In genomic region chr5:107640568-107640967, GRCh38 we compare ENCODE assay signal across 35 cellular contexts. TPM values are rescaled to one million over a fixed set of nuclear protein-coding genes. Genes with fewer than 3 reads are reported as not detected.
DNase-seq lines count a peak whose midpoint lies in the region; ATAC-seq, FAIRE-seq and TF ChIP-seq lines count a peak whose summit lies in the region.
"Had no signal": no experiment of that assay in that cellular context is flagged by ENCODE, and none has a peak within 500 bp of the region (broad histone marks: within the 10 kb centered on the region; RNA-seq: fewer than 3 reads in every experiment).

No MANE protein-coding gene starts in this region.

- no TSS peak for BruUV-seq in Calu3 (replicated peaks; lab: Mats Ljungman, UMichigan)

- CTCF ChIA-PET in Calu3 (lab: Charles Lee) = no interaction called here

- ATAC-seq in HG02938 (IDR thresholded peaks at IDR 0.05; ENCODE audit: unreplicated experiment) (no peak), GM21737 (IDR thresholded peaks at IDR 0.05; ENCODE audit: unreplicated experiment) (no peak)
- ATAC-seq: mucosa of descending colon; natural killer cell; Panc1; stimulated activated effector memory CD8-positive, alpha-beta T cell treated with anti-CD3 and anti-CD28 coated beads, Interleukin-12 subunit alpha, Interleukin-12 subunit beta, amount 100 ng/mL, for 72 hours had no signal

- H3K9ac ChIP-seq in endocrine pancreas (ENCODE audit: control insufficient read depth, insufficient read depth, low read length) = no peak overlapping the region
- no peak overlapping the region for H3K9ac ChIP-seq in kidney (ENCODE audit: low read length in 2 of 2)
- H3K9ac ChIP-seq: BLaER1 had no signal

- H3K27me3 Mint-ChIP-seq in Calu3 (ENCODE audit: unreplicated experiment) = no peaks in the 10 kb centered on the region

- H3K4me3 ChIP-seq in endocrine pancreas (ENCODE audit: control insufficient read depth, insufficient read depth, low read length) (peak overlapping the region; percentile 19), kidney (ENCODE audit: low read length in 2 of 2) (no peak overlapping the region)
- H3K4me3 ChIP-seq: BLaER1, esophagus muscularis mucosa, heart right ventricle, mucosa of descending colon, tibial nerve had no signal

- no peaks in the 10 kb centered on the region for H3K36me3 ChIP-seq in endocrine pancreas (ENCODE audit: control insufficient read depth, insufficient read depth, low read length)
- no peaks in the 10 kb centered on the region for H3K36me3 ChIP-seq in kidney (ENCODE audit: control insufficient read depth in 1 of 2, insufficient read depth in 2 of 2, low read length in 2 of 2)
- H3K36me3 ChIP-seq: BLaER1, esophagus muscularis mucosa, heart right ventricle, tibial nerve had no signal

- no peak for FAIRE-seq in kidney (lab: Jason Lieb, UNC)
- FAIRE-seq: endometrium had no signal

- peak overlapping the region; percentile 28 for H3K27ac ChIP-seq in C4-2B
- H3K27ac ChIP-seq in kidney (ENCODE audit: low read depth in 2 of 2, low read length in 2 of 2) = no peak overlapping the region
- H3K27ac ChIP-seq: BLaER1, esophagus muscularis mucosa, tibial nerve had no signal

- H3K4me1 Mint-ChIP-seq in Calu3 (ENCODE audit: low read depth, unreplicated experiment) = peaks cover 30% of the 10 kb centered on the region
- H3K4me1 Mint-ChIP-seq: activated naive CD4-positive, alpha-beta T cell treated with anti-CD3 and anti-CD28 coated beads, Interleukin-2, amount 50 U/mL, for 24 hours; natural killer cell; stimulated activated effector memory CD8-positive, alpha-beta T cell treated with anti-CD3 and anti-CD28 coated beads, Interleukin-12 subunit alpha, Interleukin-12 subunit beta, amount 100 ng/mL, for 72 hours had no signal

- no peak overlapping the region for H3K4me3 Mint-ChIP-seq in Calu3 (ENCODE audit: low read depth, unreplicated experiment)
- H3K4me3 Mint-ChIP-seq: activated naive CD4-positive, alpha-beta T cell treated with anti-CD3 and anti-CD28 coated beads, Interleukin-2, amount 50 U/mL, for 24 hours; brain; natural killer cell; stimulated activated effector memory CD8-positive, alpha-beta T cell treated with anti-CD3 and anti-CD28 coated beads, Interleukin-12 subunit alpha, Interleukin-12 subunit beta, amount 100 ng/mL, for 72 hours had no signal

- H3K9me3 Mint-ChIP-seq in Calu3 (ENCODE audit: low read depth, unreplicated experiment) = no peaks in the 10 kb centered on the region
- H3K9me3 Mint-ChIP-seq: activated naive CD4-positive, alpha-beta T cell treated with anti-CD3 and anti-CD28 coated beads, Interleukin-2, amount 50 U/mL, for 24 hours; activated T-helper 2 cell treated with anti-CD3 and anti-CD28 coated beads, Interferon-gamma antibody, Interleukin-2, Interleukin-4, amounts not matched to agents 10 μg/mL and 5 μg/mL and 100 μg/mL, durations not matched to agents 14 hours and 24 hours and 36 hours; brain; natural killer cell; stimulated activated effector memory CD8-positive, alpha-beta T cell treated with anti-CD3 and anti-CD28 coated beads, Interleukin-12 subunit alpha, Interleukin-12 subunit beta, amount 100 ng/mL, for 72 hours had no signal

- peaks cover 27% of the 10 kb centered on the region for H3K36me3 Mint-ChIP-seq in Calu3 (ENCODE audit: insufficient read depth, unreplicated experiment)
- H3K36me3 Mint-ChIP-seq: activated naive CD4-positive, alpha-beta T cell treated with anti-CD3 and anti-CD28 coated beads, Interleukin-2, amount 50 U/mL, for 24 hours; brain; natural killer cell; stimulated activated effector memory CD8-positive, alpha-beta T cell treated with anti-CD3 and anti-CD28 coated beads, Interleukin-12 subunit alpha, Interleukin-12 subunit beta, amount 100 ng/mL, for 72 hours had no signal

- TF ChIP-seq CTCF in C4-2B (conservative IDR thresholded peaks at IDR 0.05) = no peak
- no peak for TF ChIP-seq CTCF in Calu3 (IDR thresholded peaks at IDR 0.05; ENCODE audit: unreplicated experiment)
- no peak for TF ChIP-seq CTCF in kidney (IDR thresholded peaks at IDR 0.05; ENCODE audit: borderline replicate concordance, extremely low read depth, insufficient read depth)

- no peaks in the 10 kb centered on the region for H3K27me3 ChIP-seq in endocrine pancreas (ENCODE audit: control insufficient read depth, insufficient read depth, low read length)
- H3K27me3 ChIP-seq: BLaER1, esophagus muscularis mucosa, heart right ventricle, tibial nerve had no signal

- DNase-seq in Calu3 = no peak
- DNase-seq in NCI-H2107 treated with DMSO at 0.1 percent for 48 hours (lab: John Stamatoyannopoulos, UW; ENCODE audit: unreplicated experiment) = peak; percentile 30
- no peak for DNase-seq in kidney
- DNase-seq: activated CD4-positive, alpha-beta T cell treated with anti-CD3 and anti-CD28 coated beads for 48 hours; activated CD8-positive, alpha-beta memory T cell treated with anti-CD3 and anti-CD28 coated beads for 24 hours; activated T-cell treated with anti-CD3 and anti-CD28 coated beads for 4 hours; amniotic stem cell; cerebellar nuclear complex; COR-L47; dermis blood vessel endothelial cell; DND-41; foreskin fibroblast; GF-D8; heart right ventricle; KBM-7; mucosa of descending colon; natural killer cell; NCI-H1105 treated with DMSO at 0.1 percent for 48 hours; NCI-H2081; NCI-H446; stimulated activated CD4-positive, alpha-beta T cell treated with anti-CD3 and anti-CD28 coated beads, Interleukin-15, amount 100 ng/mL, for 24 hours; T-helper 9 cell had no signal

- intact Hi-C loops in Calu3 (cut with micrococcal nuclease; ENCODE audit: unreplicated experiment) (no loop called here), kidney (cut with DNase I) (no loop called here)

- H3K9me3 ChIP-seq in endocrine pancreas (ENCODE audit: control insufficient read depth, low read length) = no peaks in the 10 kb centered on the region
- no peaks in the 10 kb centered on the region for H3K9me3 ChIP-seq in kidney (ENCODE audit: control insufficient read depth in 1 of 2, low read length in 2 of 2)
- H3K9me3 ChIP-seq: BLaER1, esophagus muscularis mucosa, heart right ventricle, mucosa of descending colon, tibial nerve had no signal

- H3K4me1 ChIP-seq in endocrine pancreas (ENCODE audit: control insufficient read depth, insufficient read depth, low read length) (peaks cover 36% of the 10 kb centered on the region), kidney (ENCODE audit: control insufficient read depth in 1 of 2, insufficient read depth in 1 of 2, low read depth in 1 of 2, low read length in 2 of 2) (no peaks in the 10 kb centered on the region)
- H3K4me1 ChIP-seq: BLaER1, esophagus muscularis mucosa, tibial nerve had no signal

- peak overlapping the region; percentile 47 for H3K27ac Mint-ChIP-seq in Calu3 (ENCODE audit: unreplicated experiment)
- H3K27ac Mint-ChIP-seq: activated naive CD4-positive, alpha-beta T cell treated with anti-CD3 and anti-CD28 coated beads, Interleukin-2, amount 50 U/mL, for 24 hours; activated T-helper 2 cell treated with anti-CD3 and anti-CD28 coated beads, Interferon-gamma antibody, Interleukin-2, Interleukin-4, amounts not matched to agents 10 μg/mL and 5 μg/mL and 100 μg/mL, durations not matched to agents 14 hours and 24 hours and 36 hours; natural killer cell; stimulated activated effector memory CD8-positive, alpha-beta T cell treated with anti-CD3 and anti-CD28 coated beads, Interleukin-12 subunit alpha, Interleukin-12 subunit beta, amount 100 ng/mL, for 72 hours had no signal

RNA-seq across cellular contexts. Expression of gene EFNA5, which starts 30.2 kb away (rescaled TPM):
- total RNA-seq in Calu3 (2022) (172 and 216 TPM in 2 replicates), kidney (54.4 TPM)
- 5.9 TPM for polyA plus RNA-seq in kidney (ENCODE audit: insufficient read depth, low read depth, low replicate concordance)
- total RNA-seq: activated T-helper 2 cell treated with anti-CD3 and anti-CD28 coated beads, Interferon-gamma antibody, Interleukin-2, Interleukin-4, amounts not matched to agents 10 μg/mL and 5 μg/mL and 100 μg/mL, durations not matched to agents 14 hours and 24 hours and 36 hours had no signal
